ENCODE assay signal across 18 cellular contexts in the genomic region with DNA sequence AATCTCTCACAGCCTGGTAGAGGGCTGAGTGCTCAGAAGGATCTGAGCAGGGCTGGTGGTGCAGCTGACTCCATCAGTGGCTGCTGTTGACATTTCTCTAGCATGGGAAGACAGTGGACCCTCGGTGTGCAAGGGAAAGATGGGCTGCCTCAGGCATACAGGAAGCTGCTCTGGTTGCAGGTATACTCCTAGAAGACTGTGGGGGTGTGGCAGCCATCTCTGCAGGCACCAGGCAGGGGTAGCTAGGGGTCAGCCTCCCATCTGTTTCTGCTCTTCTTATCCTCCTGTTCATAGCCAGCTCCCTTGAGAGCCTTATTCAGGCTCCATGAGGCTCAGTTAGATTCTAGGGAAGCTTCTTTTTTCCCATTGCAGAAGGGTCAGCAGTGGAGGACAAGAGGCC.
DNase-seq lines count a peak whose midpoint lies in the region; ATAC-seq and TF ChIP-seq lines count a peak whose summit lies in the region.
"Had no signal": no experiment of that assay in that cellular context is flagged by ENCODE, and none has a peak within 500 bp of the region (broad histone marks: within the 10 kb centered on the region; RNA-seq: fewer than 3 reads in every experiment).

No MANE protein-coding gene starts in this region.

- H3K4me3 ChIP-seq in upper lobe of right lung: no peak overlapping the region
- H3K4me3 ChIP-seq: GM23338 had no signal

- no peak for TF ChIP-seq CTCF in upper lobe of right lung (IDR thresholded peaks at IDR 0.05)

- DNase-seq in NCI-H82 (lab: John Stamatoyannopoulos, UW): peak; percentile 83
- peak; percentile 21 for DNase-seq in ecto neural progenitor cell (ENCODE audit: low spot score)
- peak; percentile 21 for DNase-seq in left lobe of liver (ENCODE audit: low spot score)
- DNase-seq in upper lobe of right lung: peak; percentile 38
- DNase-seq in activated CD4-positive, alpha-beta T cell treated with anti-CD3 and anti-CD28 coated beads for 1 hour: no peak
- no peak for DNase-seq in effector CD8-positive, alpha-beta T cell (lab: John Stamatoyannopoulos, UW)
- DNase-seq in NCI-H1092 (lab: John Stamatoyannopoulos, UW): no peak
- DNase-seq: ACHN; BE2C; CD4-positive, alpha-beta memory T cell; DMS153; DMS79; GDM1; HFFc6 had no signal

- H3K27me3 ChIP-seq in upper lobe of right lung: no peaks in the 10 kb centered on the region
- H3K27me3 ChIP-seq: BE2C had no signal

- no peaks in the 10 kb centered on the region for H3K36me3 ChIP-seq in upper lobe of right lung
- H3K36me3 ChIP-seq: BE2C had no signal

- no peaks in the 10 kb centered on the region for H3K9me3 ChIP-seq in upper lobe of right lung
- H3K9me3 ChIP-seq: BE2C had no signal

- ATAC-seq in left lobe of liver (no peak), upper lobe of right lung (no peak), GM21717 (IDR thresholded peaks at IDR 0.05; ENCODE audit: unreplicated experiment) (no peak)
- ATAC-seq: GM23338, HCT116 had no signal

- no peak overlapping the region for H3K27ac ChIP-seq in upper lobe of right lung
- H3K27ac ChIP-seq: HL-60 had no signal

- intact Hi-C loops in upper lobe of right lung (cut with DNase I): no loop called here

- H3K4me1 ChIP-seq in upper lobe of right lung: no peaks in the 10 kb centered on the region
- H3K4me1 ChIP-seq: BE2C had no signal

Comparison
In these comparisons a context has a peak if more than half of its experiments do, and no peak if none do; other contexts are left out.
1. DNase-seq: peak in NCI-H82 (single experiment), ecto neural progenitor cell (single experiment), left lobe of liver (single experiment) and upper lobe of right lung (single experiment); none in activated CD4-positive, alpha-beta T cell treated with anti-CD3 and anti-CD28 coated beads for 1 hour (single experiment), effector CD8-positive, alpha-beta T cell (single experiment) and NCI-H1092 (single experiment).